In the genomic region with DNA sequence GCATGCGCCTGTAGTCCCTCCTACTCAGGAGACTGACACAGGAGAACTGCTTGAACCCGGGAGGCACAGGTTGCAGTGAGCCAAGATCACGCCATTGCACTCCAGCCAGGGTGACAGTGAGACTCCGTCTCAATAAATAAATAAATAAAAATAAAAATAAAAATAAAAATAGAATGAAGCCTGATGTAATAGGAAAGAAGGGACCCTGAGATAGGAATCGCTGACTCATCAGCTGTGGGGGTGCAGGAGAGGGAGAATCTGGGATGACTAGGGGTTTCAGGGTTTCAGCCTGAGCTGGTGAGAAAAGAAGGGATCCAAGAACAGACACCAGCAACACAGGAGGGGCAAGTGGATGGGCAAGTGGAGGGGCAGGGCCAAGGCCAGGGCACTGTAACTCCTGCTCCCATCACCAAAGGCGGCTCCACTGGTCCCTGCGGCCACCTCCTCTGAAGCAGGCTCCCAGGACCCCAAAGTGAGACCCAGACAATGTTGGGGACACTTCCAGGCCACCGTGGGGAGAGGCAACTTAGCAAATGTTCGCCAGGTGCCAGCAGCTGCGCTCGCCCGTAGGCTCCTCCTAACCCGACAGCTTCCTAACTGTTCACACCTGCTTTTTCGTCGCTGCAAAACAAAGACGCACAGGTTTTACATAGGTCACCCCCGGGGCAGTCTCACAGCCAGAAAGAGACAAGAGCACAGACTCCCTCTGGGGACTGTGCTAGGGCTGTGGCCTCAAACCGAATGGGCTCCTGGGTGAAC, we compare ENCODE assay signal across 8 cellular contexts. TPM values are rescaled to one million over a fixed set of nuclear protein-coding genes. Genes with fewer than 3 reads are reported as not detected.
DNase-seq lines count a peak whose midpoint lies in the region; ATAC-seq, FAIRE-seq and TF ChIP-seq lines count a peak whose summit lies in the region.

No MANE protein-coding gene starts in this region.

- H3K36me3 ChIP-seq in DND-41 (ENCODE audit: insufficient read depth, low read length): peaks cover 48% of the 10 kb centered on the region
- H3K36me3 ChIP-seq in HUES64 (ENCODE audit: insufficient read depth, low read length): peaks cover 33% of the 10 kb centered on the region
- peaks cover 4 to 8% of the 10 kb centered on the region in 2 experiments for H3K36me3 ChIP-seq in keratinocyte (ENCODE audit: control insufficient read depth in 2 of 2, extremely low read depth in 1 of 2, insufficient read depth in 2 of 2, low read length in 2 of 2)
- no peaks in the 10 kb centered on the region for H3K36me3 ChIP-seq in thyroid gland

- intact Hi-C loops in thyroid gland (cut with DNase I): loop anchor here (10.0 kb wide), 1 partner anchor 141 kb away; the partner anchor contains the start of gene USE1

- peak; percentile 15 for DNase-seq in DND-41
- no peak for DNase-seq in keratinocyte (ENCODE audit: low read depth, low spot score)
- DNase-seq in type B pancreatic cell (ENCODE audit: extremely low spot score, unreplicated experiment): no peak
- DNase-seq in thyroid gland: no peak

- H3K27me3 Mint-ChIP-seq in activated T-helper 17 cell treated with anti-CD3 and anti-CD28 coated beads, Interleukin-2, amount 50 U/mL, for 72 hours: no peaks in the 10 kb centered on the region
- no peaks in the 10 kb centered on the region for H3K27me3 Mint-ChIP-seq in type B pancreatic cell

- H3K9me3 Mint-ChIP-seq in activated T-helper 17 cell treated with anti-CD3 and anti-CD28 coated beads, Interleukin-2, amount 50 U/mL, for 72 hours: no peaks in the 10 kb centered on the region
- no peaks in the 10 kb centered on the region for H3K9me3 Mint-ChIP-seq in type B pancreatic cell

- peak overlapping the region; percentile 99 for H3K4me3 Mint-ChIP-seq in activated T-helper 17 cell treated with anti-CD3 and anti-CD28 coated beads, Interleukin-2, amount 50 U/mL, for 72 hours
- H3K4me3 Mint-ChIP-seq in type B pancreatic cell: peak overlapping the region; percentile 99

- H3K4me2 ChIP-seq in DND-41 (ENCODE audit: insufficient read depth, low read length): peak overlapping the region; percentile 94
- peak overlapping the region; percentile 95 for H3K4me2 ChIP-seq in keratinocyte (ENCODE audit: control insufficient read depth, extremely low read depth, insufficient read depth, low read depth, low read length)

- no peak for TF ChIP-seq POLR2A in thyroid gland (IDR thresholded peaks at IDR 0.05)

- H3K36me3 Mint-ChIP-seq in activated T-helper 17 cell treated with anti-CD3 and anti-CD28 coated beads, Interleukin-2, amount 50 U/mL, for 72 hours (ENCODE audit: low read depth): peaks cover 55% of the 10 kb centered on the region
- no peaks in the 10 kb centered on the region for H3K36me3 Mint-ChIP-seq in type B pancreatic cell

- peak overlapping the region; percentile 93 for H3K27ac ChIP-seq in DND-41 (ENCODE audit: low read length)
- no peak overlapping the region; the same call in 1 of the 2 replicates for H3K27ac ChIP-seq in HUES64 (ENCODE audit: low read depth, low read length)
- H3K27ac ChIP-seq in keratinocyte (ENCODE audit: control insufficient read depth, insufficient read depth, low read length): peak overlapping the region; percentile 82
- H3K27ac ChIP-seq in thyroid gland: no peak overlapping the region

- H2AFZ ChIP-seq in DND-41 (ENCODE audit: low read depth, low read length): no peak overlapping the region
- peak overlapping the region; percentile 56 for H2AFZ ChIP-seq in keratinocyte (ENCODE audit: control insufficient read depth, low read length)

- WGBS in HUES64: 33% methylated on average over 17 of the region's 18 CpGs
- 54 to 60% methylated on average over 18 of the region's 18 CpGs for WGBS in thyroid gland, 2 donors

- peaks cover 25% of the 10 kb centered on the region for H3K4me1 Mint-ChIP-seq in activated T-helper 17 cell treated with anti-CD3 and anti-CD28 coated beads, Interleukin-2, amount 50 U/mL, for 72 hours
- H3K4me1 Mint-ChIP-seq in type B pancreatic cell (ENCODE audit: unreplicated experiment): peaks cover 33% of the 10 kb centered on the region

- no peaks in the 10 kb centered on the region for H3K9me1 ChIP-seq in keratinocyte (ENCODE audit: control insufficient read depth, extremely low read depth, insufficient read depth, low read length)

- H3K4me3 ChIP-seq in DND-41 (ENCODE audit: low read depth in 1 of 2, low read length in 2 of 2) (peak overlapping the region; percentile 48 to 73; a peak in 3 of 4 replicates), HUES64 (ENCODE audit: low read length) (peak overlapping the region; percentile 86), keratinocyte (ENCODE audit: control insufficient read depth in 2 of 3, extremely low read depth in 1 of 3, insufficient read depth in 2 of 3, low read depth in 1 of 3, low read length in 3 of 3) (peak overlapping the region; percentile 86 to 94 (median 90)), thyroid gland (replicated peaks in 1 of 3) (peak overlapping the region in 1 of 3 donors; percentile 57)

- no peak for ATAC-seq in DND-41 (ENCODE audit: insufficient read depth, low read depth)
- ATAC-seq in activated T-helper 17 cell treated with anti-CD3 and anti-CD28 coated beads, Interleukin-2, amount 50 U/mL, for 72 hours (replicated peaks): no peak
- ATAC-seq in HG03139 (IDR thresholded peaks at IDR 0.05; ENCODE audit: unreplicated experiment): no peak
- no peak for ATAC-seq in GM19397 (IDR thresholded peaks at IDR 0.05; ENCODE audit: unreplicated experiment)

- H3K4me1 ChIP-seq in DND-41 (ENCODE audit: insufficient read depth, low read length) (peaks cover 47% of the 10 kb centered on the region), HUES64 (ENCODE audit: insufficient read depth, low read length) (peaks cover 29% of the 10 kb centered on the region), keratinocyte (ENCODE audit: control insufficient read depth, extremely low read depth, insufficient read depth, low read length) (peaks cover 30% of the 10 kb centered on the region), thyroid gland (peaks cover 14 to 24% of the 10 kb centered on the region in 2 donors)

- no peaks in the 10 kb centered on the region for H3K9me3 ChIP-seq in DND-41 (ENCODE audit: insufficient read depth, low read length, severe bottlenecking)
- H3K9me3 ChIP-seq in HUES64 (ENCODE audit: insufficient read depth, low read depth, low read length): no peaks in the 10 kb centered on the region
- no peaks in the 10 kb centered on the region for H3K9me3 ChIP-seq in keratinocyte (ENCODE audit: control insufficient read depth, low read depth, low read length)
- H3K9me3 ChIP-seq in thyroid gland: no peaks in the 10 kb centered on the region

- dilution Hi-C loops in keratinocyte (cut with MboI; ENCODE audit: extremely low pct_ligation_motif_present, low sequenced_read_pairs): no loop called here

- H3K9ac ChIP-seq in DND-41 (ENCODE audit: low read depth, low read length) (peak overlapping the region; percentile 78), HUES64 (ENCODE audit: low read depth, low read length) (peak overlapping the region; percentile 94; the same call in 1 of the 2 replicates), keratinocyte (ENCODE audit: control insufficient read depth, extremely low read depth, insufficient read depth, low read length) (peak overlapping the region; percentile 91)

- TF ChIP-seq CTCF in DND-41 (IDR thresholded peaks at IDR 0.05; ENCODE audit: borderline replicate concordance, extremely low read depth, low read length, poor library complexity, severe bottlenecking): no peak
- TF ChIP-seq CTCF in keratinocyte (optimal IDR thresholded peaks at IDR 0.05 in 1 of 3, IDR thresholded peaks at IDR 0.05 in 1 of 3, conservative IDR thresholded peaks at IDR 0.05 in 1 of 3; ENCODE audit: extremely low read depth in 1 of 3, insufficient read depth in 2 of 3, low read length in 3 of 3): no peak
- TF ChIP-seq CTCF in type B pancreatic cell (conservative IDR thresholded peaks at IDR 0.05): no peak
- TF ChIP-seq CTCF in thyroid gland (IDR thresholded peaks at IDR 0.05): no peak

- H3K79me2 ChIP-seq in DND-41 (ENCODE audit: insufficient read depth, low read length) (peaks cover 96% of the 10 kb centered on the region), keratinocyte (ENCODE audit: control insufficient read depth, insufficient read depth, low read length) (peaks cover 60% of the 10 kb centered on the region)

- peak overlapping the region; percentile 97 for H3K27ac Mint-ChIP-seq in activated T-helper 17 cell treated with anti-CD3 and anti-CD28 coated beads, Interleukin-2, amount 50 U/mL, for 72 hours
- H3K27ac Mint-ChIP-seq in type B pancreatic cell: peak overlapping the region; percentile 98

- FAIRE-seq in keratinocyte (lab: Jason Lieb, UNC): no peak

- H4K20me1 ChIP-seq in DND-41 (ENCODE audit: insufficient read depth, low read length) (peaks cover 71% of the 10 kb centered on the region), keratinocyte (ENCODE audit: control insufficient read depth, extremely low read depth, insufficient read depth, low read length) (peaks cover 3% of the 10 kb centered on the region)

- H3K27me3 ChIP-seq in DND-41 (ENCODE audit: insufficient read depth, low read length, poor library complexity) (no peaks in the 10 kb centered on the region), HUES64 (ENCODE audit: insufficient read depth, low read length) (no peaks in the 10 kb centered on the region), keratinocyte (ENCODE audit: control insufficient read depth, extremely low read depth, insufficient read depth, low read length) (no peaks in the 10 kb centered on the region), thyroid gland (no peaks in the 10 kb centered on the region)

RNA-seq across cellular contexts. Expression of gene HAUS8, which starts 1.2 kb away (rescaled TPM):
- polyA plus RNA-seq in HUES64 (2013, experiment 1 of 2): 19.6 TPM
- 23.6 TPM for polyA plus RNA-seq in HUES64 (2013, experiment 2 of 2)
- total RNA-seq in activated T-helper 17 cell treated with anti-CD3 and anti-CD28 coated beads, Interleukin-2, amount 50 U/mL, for 72 hours: 10 to 100 TPM; 26.0 to 35.2 TPM
- polyA plus RNA-seq in keratinocyte: 4.1 to 8.8 TPM (median 8.1 TPM) in 3 replicates
- polyA plus RNA-seq in keratinocyte (2011; ENCODE audit: low read depth): 3.3 TPM
- 3.1 and 3.8 TPM in 2 replicates for polyA plus RNA-seq in keratinocyte (2011; cell fraction: cytosol; rRNA removed)
- polyA plus RNA-seq in keratinocyte (2011; cell fraction: nucleus; rRNA removed): 3.3 and 3.7 TPM in 2 replicates
- polyA plus RNA-seq in keratinocyte (2012; ENCODE audit: low replicate concordance): 1.8 and 7.7 TPM in 2 replicates
- 0.89 to 3.2 TPM (median 2.8 TPM) in 3 replicates for polyA minus RNA-seq in keratinocyte
- 4.2 TPM for polyA minus RNA-seq in keratinocyte (2011; cell fraction: cytosol; rRNA and poly(A)+ RNA removed)
- polyA minus RNA-seq in keratinocyte (2011; cell fraction: nucleus; rRNA and poly(A)+ RNA removed): 0.47 and 1.1 TPM in 2 replicates
- total RNA-seq in type B pancreatic cell (ENCODE audit: low replicate concordance) (10.7 and 18.8 TPM in 2 replicates), thyroid gland (1 to 10 TPM; 6.4 to 9.1 (median 6.8) TPM)

RNA-seq across cellular contexts. Expression of gene MYO9B, which starts 1.5 kb away (rescaled TPM):
- 42.1 TPM for polyA plus RNA-seq in HUES64 (2013, experiment 1 of 2)
- polyA plus RNA-seq in HUES64 (2013, experiment 2 of 2): 46.2 TPM
- total RNA-seq in activated T-helper 17 cell treated with anti-CD3 and anti-CD28 coated beads, Interleukin-2, amount 50 U/mL, for 72 hours: 100 to 1,000 TPM; 149 to 152 TPM
- polyA plus RNA-seq in keratinocyte: 14.3 to 17.9 TPM (median 14.4 TPM) in 3 replicates
- polyA plus RNA-seq in keratinocyte (2011; ENCODE audit: low read depth): 40.3 TPM
- 9.3 and 14.6 TPM in 2 replicates for polyA plus RNA-seq in keratinocyte (2011; cell fraction: cytosol; rRNA removed)
- 49.5 and 62.1 TPM in 2 replicates for polyA plus RNA-seq in keratinocyte (2011; cell fraction: nucleus; rRNA removed)
- 17.6 and 29.5 TPM in 2 replicates for polyA plus RNA-seq in keratinocyte (2012; ENCODE audit: low replicate concordance)
- polyA minus RNA-seq in keratinocyte: 34.1 to 67.6 TPM (median 42.6 TPM) in 3 replicates
- 48.5 TPM for polyA minus RNA-seq in keratinocyte (2011; cell fraction: cytosol; rRNA and poly(A)+ RNA removed)
- 45.9 and 52.1 TPM in 2 replicates for polyA minus RNA-seq in keratinocyte (2011; cell fraction: nucleus; rRNA and poly(A)+ RNA removed)
- total RNA-seq in type B pancreatic cell (ENCODE audit: low replicate concordance) (71.7 and 83.8 TPM in 2 replicates), thyroid gland (10 to 100 TPM; 33.7 to 52.9 (median 44.6) TPM)

RNA-seq across cellular contexts. Expression of gene CPAMD8, which starts 47.4 kb away (rescaled TPM):
- 5.5 TPM for polyA plus RNA-seq in HUES64 (2013, experiment 1 of 2)
- polyA plus RNA-seq in HUES64 (2013, experiment 2 of 2): 7.0 TPM
- total RNA-seq in activated T-helper 17 cell treated with anti-CD3 and anti-CD28 coated beads, Interleukin-2, amount 50 U/mL, for 72 hours: 1 to 10 TPM in 1 of 2 donors, under 1 TPM in 1; 0.11 to 6.5 TPM
- polyA plus RNA-seq in keratinocyte: 0.35 to 1.3 TPM (median 0.38 TPM) in 3 replicates
- polyA plus RNA-seq in keratinocyte (2011; ENCODE audit: low read depth): 0.42 TPM
- polyA plus RNA-seq in keratinocyte (2011; cell fraction: cytosol; rRNA removed): 0.40 TPM in 2 replicates
- polyA plus RNA-seq in keratinocyte (2011; cell fraction: nucleus; rRNA removed): 1.4 and 2.1 TPM in 2 replicates
- 0.37 and 0.54 TPM in 2 replicates for polyA plus RNA-seq in keratinocyte (2012; ENCODE audit: low replicate concordance)
- polyA minus RNA-seq in keratinocyte: 0.53 to 3.2 TPM (median 0.77 TPM) in 3 replicates
- polyA minus RNA-seq in keratinocyte (2011; cell fraction: cytosol; rRNA and poly(A)+ RNA removed): not detected
- 1.3 and 1.4 TPM in 2 replicates for polyA minus RNA-seq in keratinocyte (2011; cell fraction: nucleus; rRNA and poly(A)+ RNA removed)
- total RNA-seq in type B pancreatic cell (ENCODE audit: low replicate concordance) (27.6 and 42.9 TPM in 2 replicates), thyroid gland (100 to 1,000 TPM in 1 of 4 donors, 10 to 100 TPM in 3; 13.9 to 116 (median 24.2) TPM)

Comparison
In these comparisons a context has a peak if more than half of its experiments do, and no peak if none do; other contexts are left out.
1. H3K27ac ChIP-seq: peak in DND-41 (single experiment) and keratinocyte (single experiment); none in HUES64 (single experiment) and thyroid gland (0 of 3).
2. Peak in every context shown above with its lines, with median percentiles within 50 percentile points of each other: H3K9ac ChIP-seq.